8 cellular contexts compared by ENCODE assay signal in genomic region chr15:75450307-75451201, GRCh38. TPM values are rescaled to one million over a fixed set of nuclear protein-coding genes. Genes with fewer than 3 reads are reported as not detected.
DNase-seq lines count a peak whose midpoint lies in the region; ATAC-seq, FAIRE-seq and TF ChIP-seq lines count a peak whose summit lies in the region.

No MANE protein-coding gene starts in this region.

- H3K4me3 ChIP-seq in cardiac fibroblast (replicated peaks in 1 of 2; ENCODE audit: low read depth in 2 of 2, low read length in 2 of 2): peak overlapping the region; percentile 73 to 98

- H3K9me3 Mint-ChIP-seq in activated B cell treated with CpG ODN at 0.5 μM for 24 hours: no peaks in the 10 kb centered on the region

- TF ChIP-seq CTCF in activated B cell treated with CpG ODN at 0.5 μM for 24 hours (IDR thresholded peaks at IDR 0.05): no peak
- TF ChIP-seq CTCF in cardiac fibroblast (IDR thresholded peaks at IDR 0.05; ENCODE audit: low read depth, low read length): no peak
- no peak for TF ChIP-seq CTCF in D721Med (IDR thresholded peaks at IDR 0.05; ENCODE audit: insufficient read depth, missing control alignments)

- CTCF ChIA-PET in activated B cell treated with CpG ODN at 0.5 μM for 24 hours (lab: Charles Lee): interaction anchor here (1.8 kb wide), 1 partner anchor 82 kb away, joined by 12 read pairs; the partner anchor contains the start of gene MAN2C1

- peak; percentile 30 for ATAC-seq in GM18511 (IDR thresholded peaks at IDR 0.05; ENCODE audit: unreplicated experiment)
- ATAC-seq in HG03139 (IDR thresholded peaks at IDR 0.05; ENCODE audit: unreplicated experiment): peak; percentile 14
- ATAC-seq in activated B cell treated with CpG ODN at 0.5 μM for 24 hours (ENCODE audit: low read depth): peak; percentile 28

- FAIRE-seq in D721Med (lab: Jason Lieb, UNC): no peak

- peak overlapping the region; percentile 94 for H3K4me3 Mint-ChIP-seq in activated B cell treated with CpG ODN at 0.5 μM for 24 hours

- H3K36me3 Mint-ChIP-seq in activated B cell treated with CpG ODN at 0.5 μM for 24 hours (ENCODE audit: low read depth): peaks cover 30% of the 10 kb centered on the region

- POLR2A ChIA-PET in activated B cell treated with CpG ODN at 0.5 μM for 24 hours (lab: Charles Lee): interaction anchor here (0.5 to 6.8 kb wide), 21 partner anchors 10 to 990 kb away, joined by 3 to 115 read pairs (median 6); partner anchors contain the start of genes C15orf39, COX5A, CYP1A1 and IMP3

- H3K27me3 Mint-ChIP-seq in activated B cell treated with CpG ODN at 0.5 μM for 24 hours: no peaks in the 10 kb centered on the region

- peak overlapping the region; percentile 84 for H3K27ac Mint-ChIP-seq in activated B cell treated with CpG ODN at 0.5 μM for 24 hours

- peaks cover 67% of the 10 kb centered on the region for H3K4me1 Mint-ChIP-seq in activated B cell treated with CpG ODN at 0.5 μM for 24 hours

- peak; percentile 91 for DNase-seq in NCI-H345 (lab: John Stamatoyannopoulos, UW)
- peak; percentile 92 for DNase-seq in activated B cell treated with CpG ODN at 0.5 μM for 24 hours
- DNase-seq in cardiac fibroblast (ENCODE audit: low read depth in 2 of 2): peak; percentile 96 to 99
- DNase-seq in iris pigment epithelial cell (ENCODE audit: low read depth): peak; percentile 98
- DNase-seq in smooth muscle cell of the brain vasculature (ENCODE audit: low read depth, low spot score): peak; percentile 93
- no peak for DNase-seq in D721Med (ENCODE audit: insufficient read length, low spot score)

- intact Hi-C loops in activated B cell treated with CpG ODN at 0.5 μM for 24 hours (cut with micrococcal nuclease): loop anchor here (1.0 to 10.0 kb wide), 14 partner anchors 64 to 1816 kb away; partner anchors contain the start of genes ARID3B, C15orf39, COX5A and IMP3

RNA-seq across cellular contexts. Expression of gene SIN3A, which starts 0.9 kb away (rescaled TPM):
- 113 and 122 TPM in 2 replicates for total RNA-seq in activated B cell treated with CpG ODN at 0.5 μM for 24 hours
